10 cellular contexts compared by ENCODE assay signal in the genomic region with DNA sequence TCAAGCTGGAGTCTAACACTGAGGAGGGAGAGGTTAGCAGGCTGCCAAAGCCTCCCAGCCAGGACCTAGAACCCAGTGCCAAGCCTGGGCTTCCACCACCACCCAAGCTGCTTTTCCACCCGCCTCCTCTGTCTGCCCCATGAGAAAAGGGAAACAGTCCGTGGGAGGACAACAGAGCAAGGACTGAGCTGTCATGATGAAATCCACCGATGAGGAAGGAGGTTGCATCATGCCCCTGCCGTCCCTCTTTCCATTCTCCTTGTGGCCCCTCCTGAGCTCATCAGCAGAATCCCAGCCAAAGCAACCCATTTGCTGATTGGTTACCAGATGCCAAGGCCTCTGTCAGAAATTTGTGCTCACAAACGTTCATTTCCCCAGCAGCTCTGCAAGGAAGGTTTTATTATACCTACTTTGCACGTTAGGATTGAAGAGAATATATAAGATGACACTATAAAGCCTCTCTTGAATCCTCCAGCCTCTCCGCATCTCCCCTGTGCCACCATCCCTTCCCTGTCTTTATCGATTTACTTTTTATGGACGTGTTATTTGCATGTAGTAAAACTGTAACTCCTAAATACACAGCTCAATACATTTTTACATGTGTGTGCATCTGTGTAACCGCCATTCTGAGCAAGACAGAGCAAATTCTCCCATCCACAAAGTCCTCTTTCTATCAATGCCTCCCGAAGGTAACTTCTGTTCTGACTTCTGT. TPM values are rescaled to one million over a fixed set of nuclear protein-coding genes. Genes with fewer than 3 reads are reported as not detected.
DNase-seq lines count a peak whose midpoint lies in the region; ATAC-seq and TF ChIP-seq lines count a peak whose summit lies in the region.
"Had no signal": no experiment of that assay in that cellular context is flagged by ENCODE, and none has a peak within 500 bp of the region (broad histone marks: within the 10 kb centered on the region; RNA-seq: fewer than 3 reads in every experiment).

No MANE protein-coding gene starts in this region.

- H3K9ac ChIP-seq in liver (ENCODE audit: low read depth in 1 of 2, low read length in 2 of 2), result peak overlapping the region; percentile 13 to 67

- H3K27me3 ChIP-seq in liver (ENCODE audit: control insufficient read depth in 4 of 4, insufficient read depth in 4 of 4, low read length in 3 of 4) (no peaks in the 10 kb centered on the region), aorta (ENCODE audit: control insufficient read depth in 1 of 2, insufficient read depth in 2 of 2, low read length in 1 of 2) (no peaks in the 10 kb centered on the region)

- no peaks in the 10 kb centered on the region for H3K36me3 ChIP-seq in liver (ENCODE audit: control insufficient read depth in 4 of 4, insufficient read depth in 3 of 4, low read depth in 1 of 4, low read length in 3 of 4)
- H3K36me3 ChIP-seq in aorta (ENCODE audit: control insufficient read depth in 1 of 2, insufficient read depth in 2 of 2, low read length in 1 of 2), result no peaks in the 10 kb centered on the region

- DNase-seq in stimulated activated CD4-positive, alpha-beta T cell treated with anti-CD3 and anti-CD28 coated beads, Interleukin-12 subunit alpha, Interleukin-12 subunit beta, amount 100 ng/mL, for 48 hours (ENCODE audit: low read depth in 2 of 3, low spot score in 1 of 3), result peak; percentile 14 to 39 (median 14)
- DNase-seq in stimulated activated CD4-positive, alpha-beta T cell treated with anti-CD3 and anti-CD28 coated beads, Interleukin-4, amount 100 ng/mL, for 24 hours, result no peak
- DNase-seq in amniotic epithelial cell (ENCODE audit: low read depth), result peak; percentile 82
- DNase-seq in aorta, result peak in 1 of 2 donors; percentile 82
- no peak for DNase-seq in DMS53 (lab: John Stamatoyannopoulos, UW)
- DNase-seq: CD8-positive, alpha-beta T cell had no signal

- ATAC-seq in aorta (ENCODE audit: low FRiP score), result peak; percentile 63
- ATAC-seq in HG03520 (IDR thresholded peaks at IDR 0.05; ENCODE audit: unreplicated experiment), result no peak
- no peak for ATAC-seq in HG03139 (IDR thresholded peaks at IDR 0.05; ENCODE audit: unreplicated experiment)
- ATAC-seq: CD8-positive, alpha-beta T cell; Panc1 had no signal

- 18% methylated on average over 11 of the region's 11 CpGs for WGBS in liver
- WGBS in aorta, 2 donors, result 41 to 42% methylated on average over 11 of the region's 11 CpGs

- H3K4me1 ChIP-seq in liver (ENCODE audit: control insufficient read depth in 4 of 4, insufficient read depth in 4 of 4, low read length in 3 of 4) (peaks cover 15 to 66% (median 49%) of the 10 kb centered on the region in 4 donors), aorta (ENCODE audit: control insufficient read depth in 1 of 2, insufficient read depth in 2 of 2, low read length in 2 of 2) (no peaks in the 10 kb centered on the region)

- H3K4me3 ChIP-seq in liver (ENCODE audit: low read depth in 1 of 3, low read length in 3 of 3), result peak overlapping the region; percentile 8 to 42 (median 37)
- H3K4me3 ChIP-seq in aorta (ENCODE audit: low read length in 2 of 2), result no peak overlapping the region

- TF ChIP-seq CTCF in liver (IDR thresholded peaks at IDR 0.05; ENCODE audit: low read depth, low read length, missing input control), result no peak

- TF ChIP-seq RAD21 in liver (IDR thresholded peaks at IDR 0.05), result no peak

- intact Hi-C loops in aorta (cut with DNase I), result no loop called here

- H3K9me3 ChIP-seq in liver (ENCODE audit: control insufficient read depth in 4 of 4, low read length in 3 of 4), result no peaks in the 10 kb centered on the region
- no peaks in the 10 kb centered on the region for H3K9me3 ChIP-seq in aorta (ENCODE audit: control insufficient read depth, low read length)

- H3K27ac ChIP-seq in liver (ENCODE audit: low read depth in 1 of 2, low read length in 2 of 2) (peak overlapping the region; percentile 94 to 98), aorta (ENCODE audit: low read depth in 1 of 2, low read length in 2 of 2) (no peak overlapping the region)

TF ChIP-seq in liver, 16 proteins besides CTCF, POLR2A, EP300 and RAD21:
- TF ChIP-seq, protein P1, sequence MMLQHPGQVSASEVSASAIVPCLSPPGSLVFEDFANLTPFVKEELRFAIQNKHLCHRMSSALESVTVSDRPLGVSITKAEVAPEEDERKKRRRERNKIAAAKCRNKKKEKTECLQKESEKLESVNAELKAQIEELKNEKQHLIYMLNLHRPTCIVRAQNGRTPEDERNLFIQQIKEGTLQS (IDR thresholded peaks at IDR 0.05), result peak; percentile 98
- TF ChIP-seq HNF4G (IDR thresholded peaks at IDR 0.05) (no peak), FOXA2 (IDR thresholded peaks at IDR 0.05) (peak; percentile 60), EGR1 (IDR thresholded peaks at IDR 0.05; ENCODE audit: low read depth in 2 of 2) (peak; percentile 82 to 92), HNF4A (conservative IDR thresholded peaks at IDR 0.05) (peak in 1 of 2 donors; percentile 71), YY1 (IDR thresholded peaks at IDR 0.05) (peak; percentile 50), TAF1 (conservative IDR thresholded peaks at IDR 0.05) (peak; percentile 84), RXRA (IDR thresholded peaks at IDR 0.05) (peak; percentile 64 to 83), GABPA (IDR thresholded peaks at IDR 0.05 in 1 of 2, conservative IDR thresholded peaks at IDR 0.05 in 1 of 2) (no peak), FOXA1 (IDR thresholded peaks at IDR 0.05) (peak; percentile 56), JUND (IDR thresholded peaks at IDR 0.05) (peak in 1 of 2 donors; percentile 74), SP1 (IDR thresholded peaks at IDR 0.05) (peak; percentile 84), NR2F2 (IDR thresholded peaks at IDR 0.05) (no peak)
- TF ChIP-seq, protein P2, sequence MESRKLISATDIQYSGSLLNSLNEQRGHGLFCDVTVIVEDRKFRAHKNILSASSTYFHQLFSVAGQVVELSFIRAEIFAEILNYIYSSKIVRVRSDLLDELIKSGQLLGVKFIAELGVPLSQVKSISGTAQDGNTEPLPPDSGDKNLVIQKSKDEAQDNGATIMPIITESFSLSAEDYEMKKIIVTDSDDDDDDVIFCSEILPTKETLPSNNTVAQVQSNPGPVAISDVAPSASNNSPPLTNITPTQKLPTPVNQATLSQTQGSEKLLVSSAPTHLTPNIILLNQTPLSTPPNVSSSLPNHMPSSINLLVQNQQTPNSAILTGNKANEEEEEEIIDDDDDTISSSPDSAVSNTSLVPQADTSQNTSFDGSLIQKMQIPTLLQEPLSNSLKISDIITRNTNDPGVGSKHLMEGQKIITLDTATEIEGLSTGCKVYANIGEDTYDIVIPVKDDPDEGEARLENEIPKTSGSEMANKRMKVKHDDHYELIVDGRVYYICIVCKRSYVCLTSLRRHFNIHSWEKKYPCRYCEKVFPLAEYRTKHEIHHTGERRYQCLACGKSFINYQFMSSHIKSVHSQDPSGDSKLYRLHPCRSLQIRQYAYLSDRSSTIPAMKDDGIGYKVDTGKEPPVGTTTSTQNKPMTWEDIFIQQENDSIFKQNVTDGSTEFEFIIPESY (IDR thresholded peaks at IDR 0.05), result peak; percentile 46
- TF ChIP-seq, protein P3, sequence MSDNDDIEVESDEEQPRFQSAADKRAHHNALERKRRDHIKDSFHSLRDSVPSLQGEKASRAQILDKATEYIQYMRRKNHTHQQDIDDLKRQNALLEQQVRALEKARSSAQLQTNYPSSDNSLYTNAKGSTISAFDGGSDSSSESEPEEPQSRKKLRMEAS (IDR thresholded peaks at IDR 0.05), result peak; percentile 83
- TF ChIP-seq, protein P4, sequence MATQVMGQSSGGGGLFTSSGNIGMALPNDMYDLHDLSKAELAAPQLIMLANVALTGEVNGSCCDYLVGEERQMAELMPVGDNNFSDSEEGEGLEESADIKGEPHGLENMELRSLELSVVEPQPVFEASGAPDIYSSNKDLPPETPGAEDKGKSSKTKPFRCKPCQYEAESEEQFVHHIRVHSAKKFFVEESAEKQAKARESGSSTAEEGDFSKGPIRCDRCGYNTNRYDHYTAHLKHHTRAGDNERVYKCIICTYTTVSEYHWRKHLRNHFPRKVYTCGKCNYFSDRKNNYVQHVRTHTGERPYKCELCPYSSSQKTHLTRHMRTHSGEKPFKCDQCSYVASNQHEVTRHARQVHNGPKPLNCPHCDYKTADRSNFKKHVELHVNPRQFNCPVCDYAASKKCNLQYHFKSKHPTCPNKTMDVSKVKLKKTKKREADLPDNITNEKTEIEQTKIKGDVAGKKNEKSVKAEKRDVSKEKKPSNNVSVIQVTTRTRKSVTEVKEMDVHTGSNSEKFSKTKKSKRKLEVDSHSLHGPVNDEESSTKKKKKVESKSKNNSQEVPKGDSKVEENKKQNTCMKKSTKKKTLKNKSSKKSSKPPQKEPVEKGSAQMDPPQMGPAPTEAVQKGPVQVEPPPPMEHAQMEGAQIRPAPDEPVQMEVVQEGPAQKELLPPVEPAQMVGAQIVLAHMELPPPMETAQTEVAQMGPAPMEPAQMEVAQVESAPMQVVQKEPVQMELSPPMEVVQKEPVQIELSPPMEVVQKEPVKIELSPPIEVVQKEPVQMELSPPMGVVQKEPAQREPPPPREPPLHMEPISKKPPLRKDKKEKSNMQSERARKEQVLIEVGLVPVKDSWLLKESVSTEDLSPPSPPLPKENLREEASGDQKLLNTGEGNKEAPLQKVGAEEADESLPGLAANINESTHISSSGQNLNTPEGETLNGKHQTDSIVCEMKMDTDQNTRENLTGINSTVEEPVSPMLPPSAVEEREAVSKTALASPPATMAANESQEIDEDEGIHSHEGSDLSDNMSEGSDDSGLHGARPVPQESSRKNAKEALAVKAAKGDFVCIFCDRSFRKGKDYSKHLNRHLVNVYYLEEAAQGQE (IDR thresholded peaks at IDR 0.05), result no peak

RNA-seq across cellular contexts. Expression of a gene that starts 6.3 kb away (rescaled TPM):
- total RNA-seq in liver (over 10,000 TPM; 10,220 to 22,719 TPM), aorta (10 to 100 TPM; 17.8 to 23.1 TPM)
- polyA plus RNA-seq in liver (over 10,000 TPM; 28,447 to 47,972 TPM), aorta (10 to 100 TPM in 1 of 2 donors, 1 to 10 TPM in 1; 3.5 to 29.8 TPM)

RNA-seq across cellular contexts. Expression of a gene that starts 28.3 kb away (rescaled TPM):
- total RNA-seq in liver, result not detected
- polyA plus RNA-seq in liver, result not detected
- not detected for total RNA-seq in aorta
- polyA plus RNA-seq in aorta, result not detected
- total RNA-seq: CD8-positive, alpha-beta T cell had no signal

RNA-seq across cellular contexts. Expression of a gene that starts 57.9 kb away (rescaled TPM):
- total RNA-seq in liver (10 to 100 TPM; 32.6 to 89.4 TPM), aorta (not detected)
- polyA plus RNA-seq in liver (100 to 1,000 TPM; 145 to 283 TPM), aorta (not detected)
- total RNA-seq: CD8-positive, alpha-beta T cell had no signal

Comparison
In these comparisons a context has a peak if more than half of its experiments do, and no peak if none do; other contexts are left out.
1. DNase-seq: peak in stimulated activated CD4-positive, alpha-beta T cell treated with anti-CD3 and anti-CD28 coated beads, Interleukin-12 subunit alpha, Interleukin-12 subunit beta, amount 100 ng/mL, for 48 hours (3 of 3) and amniotic epithelial cell (single experiment); none in stimulated activated CD4-positive, alpha-beta T cell treated with anti-CD3 and anti-CD28 coated beads, Interleukin-4, amount 100 ng/mL, for 24 hours (single experiment) and DMS53 (single experiment).
2. H3K27ac ChIP-seq: peak in liver (2 of 2); none in aorta (0 of 2).
3. H3K4me3 ChIP-seq: peak in liver (3 of 3); none in aorta (0 of 2).
4. RNA of a gene that starts 6.3 kb away (total RNA-seq): 10,220 to 22,719 TPM in liver; 17.8 to 23.1 TPM in aorta; every median in the first group is over 100 times any median in the second.
5. RNA of a gene that starts 57.9 kb away (total RNA-seq): 32.6 to 89.4 TPM in liver; not detected in aorta; every median in the first group is over 10 times any median in the second.